In the genomic region with DNA sequence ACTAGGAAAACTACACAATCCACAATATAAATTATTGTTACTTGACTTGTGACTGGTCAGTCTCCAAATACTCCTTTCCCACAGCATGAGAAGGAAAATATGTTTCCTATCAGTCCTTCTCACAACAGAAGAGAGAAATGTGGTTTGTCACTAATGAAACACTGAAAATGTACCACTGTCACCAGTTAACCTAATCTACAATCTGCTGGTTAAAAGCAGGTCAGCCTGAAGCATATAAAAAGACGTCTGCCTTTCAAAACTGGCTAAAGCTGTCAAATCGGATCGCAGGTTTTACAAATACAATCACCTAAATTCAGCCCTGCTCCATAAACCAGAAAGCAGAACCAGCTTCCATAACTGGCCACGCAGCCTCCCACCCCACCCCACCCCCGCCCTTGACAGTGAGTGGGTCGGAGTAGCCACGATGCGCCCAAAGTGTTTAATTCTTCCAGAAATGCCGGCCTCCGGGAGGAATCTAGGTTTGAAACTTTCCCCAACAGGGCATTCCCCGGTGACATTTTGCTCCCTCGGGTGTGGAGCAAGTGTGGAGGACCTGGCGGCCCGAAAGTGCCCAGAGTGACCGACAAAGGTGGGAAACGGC, we compare ENCODE assay signal across 7 cellular contexts. TPM values are rescaled to one million over a fixed set of nuclear protein-coding genes. Genes with fewer than 3 reads are reported as not detected.
A peak's percentile ranks its signal among the peaks of the same experiment; 100 is the strongest.
DNase-seq lines count a peak whose midpoint lies in the region; ATAC-seq and TF ChIP-seq lines count a peak whose summit lies in the region.

No MANE protein-coding gene starts in this region.

- intact Hi-C loops in aorta (cut with DNase I), result no loop called here

- peak overlapping the region; percentile 81 for H3K27ac Mint-ChIP-seq in mesothelial cell of epicardium

- no peaks in the 10 kb centered on the region for H3K9me3 Mint-ChIP-seq in mesothelial cell of epicardium

- H3K4me1 Mint-ChIP-seq in mesothelial cell of epicardium, result peaks cover 17% of the 10 kb centered on the region

- no peak for TF ChIP-seq CTCF in GM13976 (IDR thresholded peaks at IDR 0.05; ENCODE audit: borderline replicate concordance, control extremely low read depth, extremely low read depth, insufficient read depth, missing control alignments)
- no peak for TF ChIP-seq CTCF in mesothelial cell of epicardium (IDR thresholded peaks at IDR 0.05; ENCODE audit: unreplicated experiment)

- 0% methylated on average over 16 of the region's 16 CpGs for WGBS in aorta, 2 donors

- H3K4me1 ChIP-seq in duodenal mucosa (ENCODE audit: control insufficient read depth in 1 of 2, insufficient read depth in 2 of 2, low read length in 2 of 2), result peaks cover 9% of the 10 kb centered on the region in 2 donors
- no peaks in the 10 kb centered on the region for H3K4me1 ChIP-seq in aorta (ENCODE audit: control insufficient read depth in 1 of 2, insufficient read depth in 2 of 2, low read length in 2 of 2)

- H3K27me3 ChIP-seq in duodenal mucosa (ENCODE audit: control insufficient read depth in 1 of 2, insufficient read depth in 2 of 2, low read length in 2 of 2) (no peaks in the 10 kb centered on the region), aorta (ENCODE audit: control insufficient read depth in 1 of 2, insufficient read depth in 2 of 2, low read length in 1 of 2) (no peaks in the 10 kb centered on the region)

- peak overlapping the region; percentile 85 for H3K4me3 Mint-ChIP-seq in mesothelial cell of epicardium

- H3K9ac ChIP-seq in duodenal mucosa (ENCODE audit: low read depth in 1 of 2, low read length in 2 of 2), result peak overlapping the region; percentile 93 to 94

- DNase-seq in GM13976 (ENCODE audit: low spot score), result peak; percentile 44
- DNase-seq in RPMI8226, result peak; percentile 58
- peak in 1 of 2 experiments; percentile 48 for DNase-seq in mesothelial cell of epicardium (ENCODE audit: low spot score in 2 of 2, unreplicated experiment in 2 of 2)
- DNase-seq in aorta, result peak in 1 of 2 donors; percentile 49
- no peak for DNase-seq in NCI-H2196 (lab: John Stamatoyannopoulos, UW; ENCODE audit: unreplicated experiment)

- peak; percentile 17 for ATAC-seq in HG02798 (IDR thresholded peaks at IDR 0.05; ENCODE audit: poor library complexity, unreplicated experiment)
- peak; percentile 40 for ATAC-seq in aorta (ENCODE audit: low FRiP score)

- H3K9me3 ChIP-seq in duodenal mucosa (ENCODE audit: control insufficient read depth in 1 of 2, low read length in 2 of 2), result no peaks in the 10 kb centered on the region
- no peaks in the 10 kb centered on the region for H3K9me3 ChIP-seq in aorta (ENCODE audit: control insufficient read depth, low read length)

- H3K36me3 Mint-ChIP-seq in mesothelial cell of epicardium, result no peaks in the 10 kb centered on the region

- H3K27ac ChIP-seq in duodenal mucosa (ENCODE audit: low read depth, low read length) (peak overlapping the region; percentile 80), aorta (ENCODE audit: low read depth in 1 of 2, low read length in 2 of 2) (peak overlapping the region; percentile 15 to 61)

- in situ Hi-C loops in GM13976 (cut with MboI; ENCODE audit: low sequenced_read_pairs, unreplicated experiment), result no loop called here

- peak overlapping the region; percentile 78 to 84 for H3K4me3 ChIP-seq in duodenal mucosa (ENCODE audit: low read depth in 1 of 2, low read length in 2 of 2)
- H3K4me3 ChIP-seq in aorta (ENCODE audit: low read length in 2 of 2), result peak overlapping the region; percentile 22 to 78

- H3K27me3 Mint-ChIP-seq in mesothelial cell of epicardium (ENCODE audit: low read depth), result no peaks in the 10 kb centered on the region

- H3K36me3 ChIP-seq in duodenal mucosa (ENCODE audit: control insufficient read depth in 1 of 2, insufficient read depth in 2 of 2, low read length in 2 of 2), result no peaks in the 10 kb centered on the region
- no peaks in the 10 kb centered on the region for H3K36me3 ChIP-seq in aorta (ENCODE audit: control insufficient read depth in 1 of 2, insufficient read depth in 2 of 2, low read length in 1 of 2)

RNA-seq across cellular contexts. Expression of a gene that starts 0.7 kb away (rescaled TPM):
- total RNA-seq in mesothelial cell of epicardium (98.4 to 107 TPM (median 107 TPM) in 3 replicates), aorta (10 to 100 TPM; 76.0 to 81.0 TPM)
- 100 to 1,000 TPM in 1 of 2 donors, 10 to 100 TPM in 1; 81.0 to 152 TPM for polyA plus RNA-seq in aorta

RNA-seq across cellular contexts. Expression of a gene that starts 26.0 kb away (rescaled TPM):
- 1.2 to 1.5 TPM (median 1.2 TPM) in 3 replicates for total RNA-seq in mesothelial cell of epicardium
- not detected for total RNA-seq in aorta
- polyA plus RNA-seq in aorta, result not detected
